In genomic region chr11:33869511-33870422, GRCh38 we compare ENCODE assay signal across 8 cellular contexts. TPM values are rescaled to one million over a fixed set of nuclear protein-coding genes. Genes with fewer than 3 reads are reported as not detected.
DNase-seq lines count a peak whose midpoint lies in the region; ATAC-seq, FAIRE-seq and TF ChIP-seq lines count a peak whose summit lies in the region.

No MANE protein-coding gene starts in this region.

- H3K4me1 ChIP-seq in ACC112 (ENCODE audit: control insufficient read depth, insufficient read depth, low read length, unreplicated experiment) (peaks cover 4% of the 10 kb centered on the region), lower lobe of right lung (peaks cover 31% of the 10 kb centered on the region)

- no peak for TF ChIP-seq POLR2A in GM12892 (IDR thresholded peaks at IDR 0.05; ENCODE audit: low read depth, low read length)

- no peaks in the 10 kb centered on the region for H3K9me3 ChIP-seq in lower lobe of right lung

- no peaks in the 10 kb centered on the region for H3K79me2 ChIP-seq in ACC112 (ENCODE audit: control insufficient read depth, insufficient read depth, low read length, unreplicated experiment)

- H3K4me3 Mint-ChIP-seq in IgD-negative memory B cell: peak overlapping the region; percentile 94 to 99 (median 98)

- DNase-seq in GM12892 (ENCODE audit: insufficient read length) (peak; percentile 48), SIG-M5 treated with dmso at 0.1 percent for 504 hours (lab: John Stamatoyannopoulos, UW; ENCODE audit: unreplicated experiment) (peak; percentile 93), dorsolateral prefrontal cortex (peak in 2 of 10 donors; percentile 24 to 59), lower lobe of right lung (peak; percentile 73), superior temporal gyrus (ENCODE audit: extremely low spot score) (peak; percentile 33)

- no peak for TF ChIP-seq CTCF in dorsolateral prefrontal cortex (IDR thresholded peaks at IDR 0.05 in 54 of 56, conservative IDR thresholded peaks at IDR 0.05 in 2 of 56; ENCODE audit: low read depth in 1 of 56, partially characterized antibody in 56 of 56)
- no peak for TF ChIP-seq CTCF in lower lobe of right lung (IDR thresholded peaks at IDR 0.05)

- peak; percentile 85 for FAIRE-seq in GM12892 (lab: Jason Lieb, UNC)

- ATAC-seq in lower lobe of right lung (peak; percentile 82 to 84), HG03025 (IDR thresholded peaks at IDR 0.05; ENCODE audit: low FRiP score, unreplicated experiment) (no peak)

- H3K4me1 Mint-ChIP-seq in IgD-negative memory B cell: peaks cover 22 to 33% (median 24%) of the 10 kb centered on the region in 3 donors

- H3K27me3 Mint-ChIP-seq in IgD-negative memory B cell: peaks cover 6% of the 10 kb centered on the region

- H3K27ac ChIP-seq in ACC112 (ENCODE audit: low read depth, low read length) (no peak overlapping the region), dorsolateral prefrontal cortex (peak overlapping the region in 56 of 59 donors; percentile 0 to 94 (median 81)), lower lobe of right lung (peak overlapping the region; percentile 87)

- H3K36me3 Mint-ChIP-seq in IgD-negative memory B cell: no peaks in the 10 kb centered on the region

- no peaks in the 10 kb centered on the region for H3K9me3 Mint-ChIP-seq in IgD-negative memory B cell

- H3K4me3 ChIP-seq in ACC112 (ENCODE audit: low read depth, low read length): peak overlapping the region; percentile 83
- peak overlapping the region; percentile 33 to 79 (median 68) for H3K4me3 ChIP-seq in dorsolateral prefrontal cortex
- peak overlapping the region; percentile 62 for H3K4me3 ChIP-seq in lower lobe of right lung

- intact Hi-C loops in dorsolateral prefrontal cortex (cut with DNase I) (loop anchor here (5.0 to 10.0 kb wide), 4 partner anchors 103 to 485 kb away; partner anchors contain the start of genes ABTB2 (in 1 of the 2) and CAPRIN1 (in 1 of the 2)), lower lobe of right lung (cut with DNase I) (no loop called here)

- H3K27me3 ChIP-seq in ACC112 (ENCODE audit: insufficient read depth, low read length): peaks cover 14% of the 10 kb centered on the region
- peaks cover 0 to 10% (median 0%) of the 10 kb centered on the region in 45 donors for H3K27me3 ChIP-seq in dorsolateral prefrontal cortex
- H3K27me3 ChIP-seq in lower lobe of right lung (ENCODE audit: low read depth): peaks cover 10% of the 10 kb centered on the region

- no peaks in the 10 kb centered on the region for H3K36me3 ChIP-seq in ACC112 (ENCODE audit: insufficient read depth, low read length)
- no peaks in the 10 kb centered on the region for H3K36me3 ChIP-seq in lower lobe of right lung

- H2AFZ ChIP-seq in ACC112 (ENCODE audit: low read length, unreplicated experiment): peak overlapping the region; percentile 40

- peak overlapping the region; percentile 45 to 92 (median 85) for H3K27ac Mint-ChIP-seq in IgD-negative memory B cell

RNA-seq across cellular contexts. Expression of gene LMO2, which starts 22.1 kb away (rescaled TPM):
- polyA plus RNA-seq in GM12892 (2012; ENCODE audit: missing spikeins): 21.5 TPM
- polyA plus RNA-seq in IgD-negative memory B cell: 11.4 TPM
- 10 to 100 TPM; 10.2 to 63.3 (median 24.8) TPM for total RNA-seq in dorsolateral prefrontal cortex
- 56.4 TPM for total RNA-seq in lower lobe of right lung
